In the genomic region with DNA sequence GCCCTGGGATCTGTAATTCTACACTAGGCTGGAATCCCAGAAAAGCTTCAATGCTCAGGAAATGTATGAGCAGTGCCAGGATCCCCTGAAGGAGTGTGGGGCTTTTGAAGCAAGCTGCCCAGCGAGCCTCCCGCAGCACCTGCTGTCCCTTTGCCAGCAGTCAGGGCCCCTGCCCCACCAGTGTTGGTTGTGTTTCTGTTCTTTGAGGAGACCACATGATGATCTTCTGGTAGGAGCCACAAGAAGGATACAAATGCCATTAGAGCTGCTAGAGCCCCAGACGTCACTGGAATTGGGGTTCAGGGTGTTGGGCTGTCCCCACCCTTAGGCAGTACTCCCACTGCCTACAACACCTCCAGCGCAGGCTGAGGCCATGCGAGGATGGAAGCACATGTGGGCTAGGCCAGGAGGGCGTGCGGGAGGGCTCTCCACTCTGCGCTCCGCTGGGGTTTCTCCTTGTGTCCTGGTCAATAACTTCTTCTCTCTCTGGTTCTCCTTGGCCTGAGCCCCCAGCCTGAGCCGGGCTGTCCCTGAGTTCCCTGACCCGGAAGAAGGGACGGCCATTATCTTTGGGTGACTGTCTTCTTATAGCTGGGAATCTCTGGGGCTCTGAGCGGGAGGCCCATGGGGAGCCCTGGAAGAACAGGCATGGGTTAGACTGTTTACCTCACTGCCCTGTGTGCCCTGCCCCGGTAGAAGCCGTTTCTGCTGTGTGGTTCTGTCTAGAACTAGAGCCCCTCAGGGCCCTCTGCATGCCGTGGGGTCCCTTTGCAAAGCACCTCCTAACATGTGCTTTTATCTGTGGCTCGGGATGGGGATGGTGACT, we compare ENCODE assay signal across 8 cellular contexts.
DNase-seq lines count a peak whose midpoint lies in the region; ATAC-seq and TF ChIP-seq lines count a peak whose summit lies in the region.

No MANE protein-coding gene starts in this region.

- intact Hi-C loops in psoas muscle (cut with DNase I): no loop called here

- H2AFZ ChIP-seq in DND-41 (ENCODE audit: low read depth, low read length): no peak overlapping the region

- H3K4me2 ChIP-seq in DND-41 (ENCODE audit: insufficient read depth, low read length): no peak overlapping the region

- H3K9me3 ChIP-seq in DND-41 (ENCODE audit: insufficient read depth, low read length, severe bottlenecking) (no peaks in the 10 kb centered on the region), SJCRH30 (replicated peaks) (no peaks in the 10 kb centered on the region), esophagus (ENCODE audit: control insufficient read depth in 2 of 2, insufficient read depth in 1 of 2, low read depth in 1 of 2, low read length in 1 of 2) (no peaks in the 10 kb centered on the region), psoas muscle (no peaks in the 10 kb centered on the region)

- TF ChIP-seq CTCF in DND-41 (IDR thresholded peaks at IDR 0.05; ENCODE audit: borderline replicate concordance, extremely low read depth, low read length, poor library complexity, severe bottlenecking) (no peak), psoas muscle (IDR thresholded peaks at IDR 0.05) (no peak), omental fat pad (IDR thresholded peaks at IDR 0.05) (no peak)

- no peaks in the 10 kb centered on the region; the same call in 1 of the 2 replicates for H3K36me3 ChIP-seq in DND-41 (ENCODE audit: insufficient read depth, low read length)
- H3K36me3 ChIP-seq in SJCRH30: peaks cover 7% of the 10 kb centered on the region; the same call in 1 of the 2 replicates
- peaks cover 0 to 4% of the 10 kb centered on the region in 2 donors for H3K36me3 ChIP-seq in esophagus (ENCODE audit: control insufficient read depth in 2 of 2, insufficient read depth in 2 of 2, low read length in 1 of 2)
- H3K36me3 ChIP-seq in psoas muscle (ENCODE audit: insufficient read depth in 1 of 2, low read depth in 1 of 2): no peaks in the 10 kb centered on the region

- H3K4me3 ChIP-seq in DND-41 (ENCODE audit: low read depth in 1 of 2, low read length in 2 of 2): no peak overlapping the region
- no peak overlapping the region for H3K4me3 ChIP-seq in SJCRH30
- no peak overlapping the region for H3K4me3 ChIP-seq in esophagus (ENCODE audit: low read depth in 1 of 2, low read length in 2 of 2)
- H3K4me3 ChIP-seq in psoas muscle: peak overlapping the region; percentile 28

- H4K20me1 ChIP-seq in DND-41 (ENCODE audit: insufficient read depth, low read length): peaks cover 90% of the 10 kb centered on the region

- H3K27ac ChIP-seq in DND-41 (ENCODE audit: low read length): peak overlapping the region; percentile 16; the same call in 1 of the 2 replicates
- H3K27ac ChIP-seq in SJCRH30: peak overlapping the region; percentile 30
- peak overlapping the region; percentile 62 to 72 for H3K27ac ChIP-seq in esophagus (ENCODE audit: low read depth in 2 of 2, low read length in 1 of 2)
- peak overlapping the region; percentile 96 for H3K27ac ChIP-seq in psoas muscle

- H3K27me3 ChIP-seq in DND-41 (ENCODE audit: insufficient read depth, low read length, poor library complexity): no peaks in the 10 kb centered on the region
- no peaks in the 10 kb centered on the region for H3K27me3 ChIP-seq in SJCRH30
- no peaks in the 10 kb centered on the region for H3K27me3 ChIP-seq in esophagus (ENCODE audit: control insufficient read depth in 1 of 2, insufficient read depth in 2 of 2, low read length in 2 of 2)
- H3K27me3 ChIP-seq in psoas muscle (ENCODE audit: insufficient read depth in 3 of 3, low read length in 2 of 3): no peaks in the 10 kb centered on the region

- H3K79me2 ChIP-seq in DND-41 (ENCODE audit: insufficient read depth, low read length): peaks cover 96% of the 10 kb centered on the region

- H3K9ac ChIP-seq in DND-41 (ENCODE audit: low read depth, low read length): no peak overlapping the region

- 73 to 76% methylated on average over 17 of the region's 17 CpGs for WGBS in esophagus, 2 donors
- WGBS in psoas muscle, 3 donors: 64 to 71% (median 67%) methylated on average over 17 of the region's 17 CpGs

- ATAC-seq in DND-41 (ENCODE audit: insufficient read depth, low read depth): 0 out of 3 replicates have a peak, but pooled peaks have one; percentile 6
- no peak for ATAC-seq in psoas muscle
- no peak for ATAC-seq in omental fat pad (ENCODE audit: low FRiP score)

- peaks cover 53% of the 10 kb centered on the region for H3K4me1 ChIP-seq in DND-41 (ENCODE audit: insufficient read depth, low read length)
- H3K4me1 ChIP-seq in SJCRH30: peaks cover 45% of the 10 kb centered on the region
- H3K4me1 ChIP-seq in esophagus (ENCODE audit: control insufficient read depth in 2 of 2, insufficient read depth in 2 of 2, low read length in 1 of 2): peaks cover 18 to 51% of the 10 kb centered on the region in 2 donors
- peaks cover 99% of the 10 kb centered on the region for H3K4me1 ChIP-seq in psoas muscle

- DNase-seq in DND-41 (no peak), SJCRH30 (peak in 1 of 2 experiments; percentile 65), psoas muscle (no peak), activated gamma-delta T cell treated with Interleukin-2 at 50 U/mL for 16 hours (no peak), omental fat pad (ENCODE audit: low spot score) (no peak), Ammon's horn (ENCODE audit: low spot score) (no peak), 8988T (no peak)

Comparison
In these comparisons a context has a peak if more than half of its experiments do, and no peak if none do; other contexts are left out.
1. H3K27ac ChIP-seq: peak in every context shown above with its lines; median percentile 96 in psoas muscle; 67 in esophagus; 30 in SJCRH30; 16 in DND-41.